24 cellular contexts compared by ENCODE assay signal in genomic region chr2:102837626-102838198, GRCh38.
"Had no signal": no experiment of that assay in that cellular context is flagged by ENCODE, and none has a peak within 500 bp of the region (broad histone marks: within the 10 kb centered on the region; RNA-seq: fewer than 3 reads in every experiment).

No MANE protein-coding gene starts in this region.

- H3K9ac ChIP-seq: SK-N-SH had no signal

- H3K27me3 ChIP-seq: SJSA1 had no signal

- H3K27ac ChIP-seq: SJSA1 had no signal

- H3K36me3 ChIP-seq: SJSA1 had no signal

- ATAC-seq: HepG2 had no signal

- H3K4me3 ChIP-seq: SJSA1 had no signal

- H3K9me2 ChIP-seq: SK-N-SH had no signal

- H3K4me2 ChIP-seq: SK-N-SH had no signal

- DNase-seq: IMR-90, Karpas-422, KG1, MM.1S, NCI-H1092 treated with DMSO at 0.1 percent for 48 hours, NCI-H1436, NCI-H187, NCI-H2029, NCI-H2081 treated with DMSO at 0.1 percent for 48 hours, NCI-H2171, NCI-H226, NCI-H446, NCI-H510A, NCI-H524 treated with DMSO at 0.1 percent for 48 hours, NCI-H69, NCI-H774, OCI-M1, Right ventricle myocardium superior, RPMI8226, SIG-M5, SK-N-SH, SW 1271 had no signal

- H3K9me3 ChIP-seq: SJSA1, SK-N-SH had no signal

- H3K4me1 ChIP-seq: SJSA1 had no signal
